1 cellular context compared by ENCODE assay signal in the genomic region with DNA sequence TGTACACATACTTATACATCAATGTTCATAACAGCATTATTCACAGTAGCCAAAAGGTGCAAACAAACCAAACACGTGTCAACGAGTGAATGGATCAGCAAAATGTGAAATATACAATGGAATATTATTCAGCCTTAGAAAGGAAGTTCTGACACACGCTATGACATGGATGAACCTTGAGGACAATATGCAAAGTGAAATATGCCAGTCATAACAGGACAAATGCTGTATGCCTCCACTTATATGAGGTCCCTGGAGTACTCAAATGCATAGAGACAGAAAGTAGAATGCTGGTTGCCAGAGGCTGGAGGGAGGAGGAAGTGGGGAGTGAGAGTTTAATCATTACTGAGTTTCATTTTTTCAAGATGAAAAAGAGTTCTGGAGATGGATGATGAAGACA.
TF ChIP-seq lines count a peak whose summit lies in the region.

No MANE protein-coding gene starts in this region.

TF ChIP-seq in GM12878, 131 proteins besides CTCF, POLR2A, EP300 and RAD21 (continued from another document and continues in another):
- TF ChIP-seq SIN3A (IDR thresholded peaks at IDR 0.05; ENCODE audit: low read depth, low read length) (no peak), SIX5 (IDR thresholded peaks at IDR 0.05; ENCODE audit: low read depth, low read length, severe bottlenecking) (no peak), NKRF (conservative IDR thresholded peaks at IDR 0.05) (no peak), ZNF274 (IDR thresholded peaks at IDR 0.05; ENCODE audit: insufficient read depth, insufficient read length) (no peak), SMARCA5 (IDR thresholded peaks at IDR 0.05) (no peak), ZZZ3 (IDR thresholded peaks at IDR 0.05; ENCODE audit: control insufficient read depth, insufficient read length, low read depth) (no peak), PAX5 (IDR thresholded peaks at IDR 0.05; ENCODE audit: borderline replicate concordance, low read depth, low read length) (peak; percentile 84; the same call in 1 of the 2 replicates), ESRRA (IDR thresholded peaks at IDR 0.05; ENCODE audit: low read length) (no peak), ZNF207 (IDR thresholded peaks at IDR 0.05; ENCODE audit: borderline replicate concordance) (no peak), JUNB (IDR thresholded peaks at IDR 0.05) (peak; percentile 95), STAT3 (IDR thresholded peaks at IDR 0.05; ENCODE audit: low read depth, low read length) (peak; percentile 79), TCF3 (IDR thresholded peaks at IDR 0.05; ENCODE audit: borderline replicate concordance, insufficient read depth, low read depth, low read length) (0 out of 2 replicates have a peak, but pooled peaks have one; percentile 30), RAD51 (IDR thresholded peaks at IDR 0.05) (no peak; the same call in 1 of the 2 replicates), HCFC1 (IDR thresholded peaks at IDR 0.05; ENCODE audit: low read length) (no peak), MTA3 (IDR thresholded peaks at IDR 0.05; ENCODE audit: borderline replicate concordance, low read length) (peak; percentile 91; the same call in 1 of the 2 replicates), IKZF1 (conservative IDR thresholded peaks at IDR 0.05) (peak; percentile 90), KDM1A (IDR thresholded peaks at IDR 0.05; ENCODE audit: borderline replicate concordance) (no peak), ASH2L (IDR thresholded peaks at IDR 0.05; ENCODE audit: borderline replicate concordance, low read depth) (no peak), EED (IDR thresholded peaks at IDR 0.05; ENCODE audit: low read depth) (peak; percentile 83), FOXK2 (IDR thresholded peaks at IDR 0.05) (no peak), ATF7 (IDR thresholded peaks at IDR 0.05; ENCODE audit: low read depth) (peak; percentile 90), ELK1 (IDR thresholded peaks at IDR 0.05; ENCODE audit: low read depth, low read length) (no peak), REST (IDR thresholded peaks at IDR 0.05; ENCODE audit: low read depth, low read length) (no peak), NR2F1 (conservative IDR thresholded peaks at IDR 0.05) (peak; percentile 86), STAT1 (conservative IDR thresholded peaks at IDR 0.05) (no peak), ZBTB11 (CRISPR knock-in tag; IDR thresholded peaks at IDR 0.05) (no peak), BCL11A (IDR thresholded peaks at IDR 0.05; ENCODE audit: low read depth, low read length) (peak; percentile 88), YBX1 (IDR thresholded peaks at IDR 0.05) (no peak), ZNF384 (IDR thresholded peaks at IDR 0.05; ENCODE audit: borderline replicate concordance, low read depth, low read length) (peak; percentile 30; the same call in 1 of the 2 replicates), CBX5 (IDR thresholded peaks at IDR 0.05; ENCODE audit: low read depth) (no peak), DPF2 (IDR thresholded peaks at IDR 0.05) (peak; percentile 90), IRF4 (IDR thresholded peaks at IDR 0.05; ENCODE audit: low read depth, low read length) (peak; percentile 97), RFX5 (IDR thresholded peaks at IDR 0.05; ENCODE audit: low read depth, low read length) (no peak), SREBF1 (IDR thresholded peaks at IDR 0.05; ENCODE audit: low read length) (no peak), PML (IDR thresholded peaks at IDR 0.05; ENCODE audit: low read length) (0 out of 2 replicates have a peak, but pooled peaks have one; percentile 38), MYC (IDR thresholded peaks at IDR 0.05; ENCODE audit: insufficient read depth, insufficient read length, insufficient replicate concordance, low read length, severe bottlenecking) (no peak), NR2C1 (IDR thresholded peaks at IDR 0.05) (no peak), TCF7 (IDR thresholded peaks at IDR 0.05; ENCODE audit: borderline replicate concordance) (no peak; the same call in 1 of the 2 replicates), SUZ12 (IDR thresholded peaks at IDR 0.05; ENCODE audit: unreplicated experiment) (no peak)
- TF ChIP-seq, protein P1, sequence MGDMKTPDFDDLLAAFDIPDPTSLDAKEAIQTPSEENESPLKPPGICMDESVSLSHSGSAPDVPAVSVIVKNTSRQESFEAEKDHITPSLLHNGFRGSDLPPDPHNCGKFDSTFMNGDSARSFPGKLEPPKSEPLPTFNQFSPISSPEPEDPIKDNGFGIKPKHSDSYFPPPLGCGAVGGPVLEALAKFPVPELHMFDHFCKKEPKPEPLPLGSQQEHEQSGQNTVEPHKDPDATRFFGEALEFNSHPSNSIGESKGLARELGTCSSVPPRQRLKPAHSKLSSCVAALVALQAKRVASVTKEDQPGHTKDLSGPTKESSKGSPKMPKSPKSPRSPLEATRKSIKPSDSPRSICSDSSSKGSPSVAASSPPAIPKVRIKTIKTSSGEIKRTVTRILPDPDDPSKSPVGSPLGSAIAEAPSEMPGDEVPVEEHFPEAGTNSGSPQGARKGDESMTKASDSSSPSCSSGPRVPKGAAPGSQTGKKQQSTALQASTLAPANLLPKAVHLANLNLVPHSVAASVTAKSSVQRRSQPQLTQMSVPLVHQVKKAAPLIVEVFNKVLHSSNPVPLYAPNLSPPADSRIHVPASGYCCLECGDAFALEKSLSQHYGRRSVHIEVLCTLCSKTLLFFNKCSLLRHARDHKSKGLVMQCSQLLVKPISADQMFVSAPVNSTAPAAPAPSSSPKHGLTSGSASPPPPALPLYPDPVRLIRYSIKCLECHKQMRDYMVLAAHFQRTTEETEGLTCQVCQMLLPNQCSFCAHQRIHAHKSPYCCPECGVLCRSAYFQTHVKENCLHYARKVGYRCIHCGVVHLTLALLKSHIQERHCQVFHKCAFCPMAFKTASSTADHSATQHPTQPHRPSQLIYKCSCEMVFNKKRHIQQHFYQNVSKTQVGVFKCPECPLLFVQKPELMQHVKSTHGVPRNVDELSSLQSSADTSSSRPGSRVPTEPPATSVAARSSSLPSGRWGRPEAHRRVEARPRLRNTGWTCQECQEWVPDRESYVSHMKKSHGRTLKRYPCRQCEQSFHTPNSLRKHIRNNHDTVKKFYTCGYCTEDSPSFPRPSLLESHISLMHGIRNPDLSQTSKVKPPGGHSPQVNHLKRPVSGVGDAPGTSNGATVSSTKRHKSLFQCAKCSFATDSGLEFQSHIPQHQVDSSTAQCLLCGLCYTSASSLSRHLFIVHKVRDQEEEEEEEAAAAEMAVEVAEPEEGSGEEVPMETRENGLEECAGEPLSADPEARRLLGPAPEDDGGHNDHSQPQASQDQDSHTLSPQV (IDR thresholded peaks at IDR 0.05) = peak; percentile 53; the same call in 1 of the 2 replicates
- TF ChIP-seq, protein P2, sequence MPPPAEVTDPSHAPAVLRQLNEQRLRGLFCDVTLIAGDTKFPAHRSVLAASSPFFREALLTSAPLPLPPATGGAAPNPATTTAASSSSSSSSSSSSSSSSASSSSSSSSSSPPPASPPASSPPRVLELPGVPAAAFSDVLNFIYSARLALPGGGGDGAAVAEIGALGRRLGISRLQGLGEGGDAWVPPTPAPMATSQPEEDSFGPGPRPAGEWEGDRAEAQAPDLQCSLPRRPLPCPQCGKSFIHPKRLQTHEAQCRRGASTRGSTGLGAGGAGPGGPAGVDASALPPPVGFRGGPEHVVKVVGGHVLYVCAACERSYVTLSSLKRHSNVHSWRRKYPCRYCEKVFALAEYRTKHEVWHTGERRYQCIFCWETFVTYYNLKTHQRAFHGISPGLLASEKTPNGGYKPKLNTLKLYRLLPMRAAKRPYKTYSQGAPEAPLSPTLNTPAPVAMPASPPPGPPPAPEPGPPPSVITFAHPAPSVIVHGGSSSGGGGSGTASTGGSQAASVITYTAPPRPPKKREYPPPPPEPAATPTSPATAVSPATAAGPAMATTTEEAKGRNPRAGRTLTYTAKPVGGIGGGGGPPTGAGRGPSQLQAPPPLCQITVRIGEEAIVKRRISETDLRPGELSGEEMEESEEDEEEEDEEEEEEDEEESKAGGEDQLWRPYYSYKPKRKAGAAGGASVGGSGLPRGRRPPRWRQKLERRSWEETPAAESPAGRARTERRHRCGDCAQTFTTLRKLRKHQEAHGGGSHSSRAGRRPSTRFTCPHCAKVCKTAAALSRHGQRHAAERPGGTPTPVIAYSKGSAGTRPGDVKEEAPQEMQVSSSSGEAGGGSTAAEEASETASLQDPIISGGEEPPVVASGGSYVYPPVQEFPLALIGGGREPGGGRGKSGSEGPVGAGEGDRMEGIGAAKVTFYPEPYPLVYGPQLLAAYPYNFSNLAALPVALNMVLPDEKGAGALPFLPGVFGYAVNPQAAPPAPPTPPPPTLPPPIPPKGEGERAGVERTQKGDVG (CRISPR knock-in tag; IDR thresholded peaks at IDR 0.05) = no peak
- TF ChIP-seq, protein P3, sequence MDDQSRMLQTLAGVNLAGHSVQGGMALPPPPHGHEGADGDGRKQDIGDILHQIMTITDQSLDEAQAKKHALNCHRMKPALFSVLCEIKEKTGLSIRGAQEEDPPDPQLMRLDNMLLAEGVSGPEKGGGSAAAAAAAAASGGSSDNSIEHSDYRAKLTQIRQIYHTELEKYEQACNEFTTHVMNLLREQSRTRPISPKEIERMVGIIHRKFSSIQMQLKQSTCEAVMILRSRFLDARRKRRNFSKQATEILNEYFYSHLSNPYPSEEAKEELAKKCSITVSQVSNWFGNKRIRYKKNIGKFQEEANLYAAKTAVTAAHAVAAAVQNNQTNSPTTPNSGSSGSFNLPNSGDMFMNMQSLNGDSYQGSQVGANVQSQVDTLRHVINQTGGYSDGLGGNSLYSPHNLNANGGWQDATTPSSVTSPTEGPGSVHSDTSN (IDR thresholded peaks at IDR 0.05; ENCODE audit: insufficient replicate concordance, low read depth, low read length) = no peak
